In the genomic region with DNA sequence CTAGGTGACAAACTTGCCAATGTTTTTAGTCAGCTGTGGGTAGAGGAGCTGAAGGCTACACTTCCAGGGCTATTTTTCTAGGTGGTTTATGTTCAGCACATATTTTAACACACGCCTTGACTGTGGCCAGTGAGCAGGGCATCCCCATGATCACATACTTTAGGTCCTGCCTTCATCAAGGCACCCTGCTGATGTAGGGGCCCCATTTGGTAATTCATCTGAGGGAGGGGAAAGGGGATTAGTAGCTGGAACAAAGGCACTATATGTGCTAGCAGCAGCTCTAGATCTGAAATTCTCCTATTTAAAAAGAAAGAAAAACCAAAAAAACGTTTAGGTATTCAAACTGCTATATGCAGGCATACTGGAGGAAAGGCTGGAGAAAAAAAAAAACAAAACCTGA, we compare ENCODE assay signal across 1 cellular context.
TF ChIP-seq lines count a peak whose summit lies in the region.

No MANE protein-coding gene starts in this region.

TF ChIP-seq in WTC11, 78 proteins besides CTCF, POLR2A, EP300 and RAD21 (continued from another document):
- no peak for TF ChIP-seq NFE2L1 (CRISPR knock-in tag; IDR thresholded peaks at IDR 0.05)
- TF ChIP-seq JUN (CRISPR knock-in tag; IDR thresholded peaks at IDR 0.05): no peak
- TF ChIP-seq, protein P1, sequence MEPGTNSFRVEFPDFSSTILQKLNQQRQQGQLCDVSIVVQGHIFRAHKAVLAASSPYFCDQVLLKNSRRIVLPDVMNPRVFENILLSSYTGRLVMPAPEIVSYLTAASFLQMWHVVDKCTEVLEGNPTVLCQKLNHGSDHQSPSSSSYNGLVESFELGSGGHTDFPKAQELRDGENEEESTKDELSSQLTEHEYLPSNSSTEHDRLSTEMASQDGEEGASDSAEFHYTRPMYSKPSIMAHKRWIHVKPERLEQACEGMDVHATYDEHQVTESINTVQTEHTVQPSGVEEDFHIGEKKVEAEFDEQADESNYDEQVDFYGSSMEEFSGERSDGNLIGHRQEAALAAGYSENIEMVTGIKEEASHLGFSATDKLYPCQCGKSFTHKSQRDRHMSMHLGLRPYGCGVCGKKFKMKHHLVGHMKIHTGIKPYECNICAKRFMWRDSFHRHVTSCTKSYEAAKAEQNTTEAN (CRISPR knock-in tag; IDR thresholded peaks at IDR 0.05): no peak
- no peak for TF ChIP-seq TEAD4 (CRISPR knock-in tag; IDR thresholded peaks at IDR 0.05)
- TF ChIP-seq, protein P2, sequence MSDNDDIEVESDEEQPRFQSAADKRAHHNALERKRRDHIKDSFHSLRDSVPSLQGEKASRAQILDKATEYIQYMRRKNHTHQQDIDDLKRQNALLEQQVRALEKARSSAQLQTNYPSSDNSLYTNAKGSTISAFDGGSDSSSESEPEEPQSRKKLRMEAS (CRISPR knock-in tag; IDR thresholded peaks at IDR 0.05): no peak
- TF ChIP-seq, protein P3, sequence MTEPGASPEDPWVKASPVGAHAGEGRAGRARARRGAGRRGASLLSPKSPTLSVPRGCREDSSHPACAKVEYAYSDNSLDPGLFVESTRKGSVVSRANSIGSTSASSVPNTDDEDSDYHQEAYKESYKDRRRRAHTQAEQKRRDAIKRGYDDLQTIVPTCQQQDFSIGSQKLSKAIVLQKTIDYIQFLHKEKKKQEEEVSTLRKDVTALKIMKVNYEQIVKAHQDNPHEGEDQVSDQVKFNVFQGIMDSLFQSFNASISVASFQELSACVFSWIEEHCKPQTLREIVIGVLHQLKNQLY (CRISPR knock-in tag; IDR thresholded peaks at IDR 0.05): no peak
- TF ChIP-seq HMGA2 (CRISPR knock-in tag; IDR thresholded peaks at IDR 0.05): no peak
- no peak for TF ChIP-seq ZNF121 (CRISPR knock-in tag; IDR thresholded peaks at IDR 0.05)
- no peak for TF ChIP-seq RORB (CRISPR knock-in tag; IDR thresholded peaks at IDR 0.05)
